13 cellular contexts compared by ENCODE assay signal in the genomic region with DNA sequence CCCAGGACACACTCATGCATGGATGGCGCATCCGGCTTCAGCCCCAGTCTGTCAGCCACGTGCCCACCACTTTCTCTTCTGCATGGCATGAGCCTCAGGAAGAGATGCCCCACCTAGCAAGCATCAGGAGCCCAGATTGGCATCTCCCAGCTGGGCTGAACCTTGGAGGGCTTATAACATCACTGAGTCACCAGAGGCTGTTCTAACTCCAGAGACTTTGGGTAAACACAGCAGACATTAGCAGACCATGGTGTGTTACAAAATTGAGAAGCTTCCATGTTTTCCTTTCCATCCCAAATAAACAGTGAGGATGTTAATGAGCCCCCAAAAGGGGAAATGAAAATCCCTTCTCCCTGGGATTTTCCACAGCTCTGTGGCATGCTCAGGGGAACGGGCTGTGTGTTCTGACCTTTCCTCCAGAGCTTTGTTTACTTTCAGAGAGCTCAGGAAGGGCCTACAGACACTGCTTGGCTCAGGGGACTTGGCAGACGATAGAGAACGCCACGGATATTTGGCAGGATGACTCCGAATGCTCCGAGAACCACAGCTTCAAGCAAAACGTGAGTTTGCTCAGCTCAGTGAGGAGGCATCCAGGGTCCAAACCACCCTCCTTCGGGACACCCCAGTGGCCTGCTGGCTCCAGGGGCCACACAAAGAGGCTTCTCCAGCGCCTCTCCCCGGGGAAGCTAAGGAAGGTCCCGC. TPM values are rescaled to one million over a fixed set of nuclear protein-coding genes. Genes with fewer than 3 reads are reported as not detected.
DNase-seq lines count a peak whose midpoint lies in the region; ATAC-seq and TF ChIP-seq lines count a peak whose summit lies in the region.
"Had no signal": no experiment of that assay in that cellular context is flagged by ENCODE, and none has a peak within 500 bp of the region (broad histone marks: within the 10 kb centered on the region; RNA-seq: fewer than 3 reads in every experiment).

No MANE protein-coding gene starts in this region.

- no peaks in the 10 kb centered on the region for H3K4me1 ChIP-seq in spleen
- H3K4me1 ChIP-seq: Caco-2 had no signal

- no peak for TF ChIP-seq CTCF in spleen (IDR thresholded peaks at IDR 0.05 in 8 of 11, conservative IDR thresholded peaks at IDR 0.05 in 3 of 11)

- no peaks in the 10 kb centered on the region for H3K36me3 ChIP-seq in spleen

- H3K4me3 ChIP-seq in spleen, result no peak overlapping the region

- TF ChIP-seq POLR2A in spleen (IDR thresholded peaks at IDR 0.05), result no peak

- ATAC-seq in left colon, result peak; percentile 28
- no peak for ATAC-seq in HG03039 (IDR thresholded peaks at IDR 0.05; ENCODE audit: unreplicated experiment)
- ATAC-seq in HG03565 (IDR thresholded peaks at IDR 0.05; ENCODE audit: unreplicated experiment), result no peak
- ATAC-seq: HCT116 had no signal

- H3K27me3 ChIP-seq in spleen (replicated peaks in 1 of 7), result peaks cover 0 to 13% (median 0%) of the 10 kb centered on the region in 7 donors

- DNase-seq in GM04503 (ENCODE audit: low read depth), result peak; percentile 11
- peak; percentile 71 for DNase-seq in cerebellum (ENCODE audit: low spot score)
- peak; percentile 13 to 57 for DNase-seq in left colon
- DNase-seq in smooth muscle cell of the brain vasculature (ENCODE audit: low read depth, low spot score), result peak; percentile 57
- no peak for DNase-seq in SW480 (ENCODE audit: low spot score)
- DNase-seq in spleen, result no peak
- DNase-seq: Caco-2, NCI-H1930 had no signal

- intact Hi-C loops in left colon (cut with DNase I, micrococcal nuclease) (no loop called here), spleen (cut with DNase I; ENCODE audit: low total_unique reads) (no loop called here)

- WGBS in spleen, 5 donors, result 61 to 72% (median 69%) methylated on average over 14 of the region's 14 CpGs

- H3K27ac ChIP-seq in spleen, result no peak overlapping the region

- H3K9me3 ChIP-seq in spleen, result no peaks in the 10 kb centered on the region
- H3K9me3 ChIP-seq: Caco-2 had no signal

RNA-seq across cellular contexts. Expression of a gene that starts 16.5 kb away (rescaled TPM):
- total RNA-seq in cerebellum, result 0.18 TPM
- 10 to 100 TPM; 10.4 to 11.9 TPM for total RNA-seq in left colon
- total RNA-seq in spleen, result under 1 TPM in 3 of 7 donors, not detected in 4; 0.07 to 0.63 (median 0.17) TPM
- polyA plus RNA-seq in spleen, result under 1 TPM; 0.07 to 0.22 (median 0.12) TPM
- total RNA-seq: activated CD8-positive, alpha-beta memory T cell treated with anti-CD3 and anti-CD28 coated beads for 36 hours; Caco-2; pulmonary artery endothelial cell had no signal

RNA-seq across cellular contexts. Expression of a gene that starts 20.3 kb away (rescaled TPM):
- total RNA-seq in cerebellum, result not detected
- not detected for total RNA-seq in left colon
- not detected for total RNA-seq in spleen
- polyA plus RNA-seq in spleen, result not detected
- total RNA-seq: activated CD8-positive, alpha-beta memory T cell treated with anti-CD3 and anti-CD28 coated beads for 36 hours; Caco-2; pulmonary artery endothelial cell had no signal

RNA-seq across cellular contexts. Expression of a gene that starts 50.8 kb away (rescaled TPM):
- total RNA-seq in cerebellum (not detected), left colon (under 1 TPM; 0.31 to 0.36 TPM), spleen (not detected)
- polyA plus RNA-seq in spleen, result under 1 TPM in 1 of 3 donors, not detected in 2; 0.09 TPM
- total RNA-seq: activated CD8-positive, alpha-beta memory T cell treated with anti-CD3 and anti-CD28 coated beads for 36 hours; Caco-2; pulmonary artery endothelial cell had no signal

Comparison
In these comparisons a context has a peak if more than half of its experiments do, and no peak if none do; other contexts are left out.
1. DNase-seq: peak in GM04503 (single experiment), cerebellum (single experiment), left colon (2 of 2) and smooth muscle cell of the brain vasculature (single experiment); none in SW480 (single experiment) and spleen (single experiment).